28 cellular contexts compared by ENCODE assay signal in genomic region chr3:59056706-59057105, GRCh38. TPM values are rescaled to one million over a fixed set of nuclear protein-coding genes. Genes with fewer than 3 reads are reported as not detected.
DNase-seq lines count a peak whose midpoint lies in the region; TF ChIP-seq lines count a peak whose summit lies in the region.
"Had no signal": no experiment of that assay in that cellular context is flagged by ENCODE, and none has a peak within 500 bp of the region (broad histone marks: within the 10 kb centered on the region; RNA-seq: fewer than 3 reads in every experiment).

No MANE protein-coding gene starts in this region.

- in situ Hi-C loops in brain microvascular endothelial cell (cut with HindIII; ENCODE audit: low pct_ligation_motif_present, low sequenced_read_pairs) = no loop called here

- intact Hi-C loops in activated T-helper 2 cell treated with anti-CD3 and anti-CD28 coated beads, Interferon-gamma antibody, Interleukin-2, Interleukin-4, amounts not matched to agents 10 μg/mL and 5 μg/mL and 100 μg/mL, durations not matched to agents 14 hours and 24 hours and 36 hours (cut with micrococcal nuclease) = loop anchor here (10.0 kb wide), 1 partner anchor 182 kb away; no protein-coding TSS in a partner anchor
- intact Hi-C loops in ascending aorta (cut with DNase I) = no loop called here

- H3K4me1 ChIP-seq in ascending aorta = no peaks in the 10 kb centered on the region
- H3K4me1 ChIP-seq: BE2C, Caco-2, esophagus squamous epithelium, parathyroid adenoma, stomach, transverse colon had no signal

- H3K36me3 Mint-ChIP-seq in activated T-helper 2 cell treated with anti-CD3 and anti-CD28 coated beads, Interferon-gamma antibody, Interleukin-2, Interleukin-4, amounts not matched to agents 10 μg/mL and 5 μg/mL and 100 μg/mL, durations not matched to agents 14 hours and 24 hours and 36 hours (ENCODE audit: low read depth) = no peaks in the 10 kb centered on the region

- DNase-seq in EH (ENCODE audit: low read depth) (peak; percentile 44), HS-5 (ENCODE audit: low read depth) (peak; percentile 25), brain microvascular endothelial cell (peak; percentile 59), iris pigment epithelial cell (ENCODE audit: low read depth) (peak; percentile 39), NCI-H128 (lab: John Stamatoyannopoulos, UW; ENCODE audit: unreplicated experiment) (no peak), AG20443 (ENCODE audit: low spot score) (no peak), ascending aorta (ENCODE audit: low spot score in 2 of 2) (no peak)
- no peak for DNase-seq in activated T-helper 2 cell treated with anti-CD3 and anti-CD28 coated beads, Interferon-gamma antibody, Interleukin-2, Interleukin-4, amounts not matched to agents 10 μg/mL and 5 μg/mL and 100 μg/mL, durations not matched to agents 14 hours and 24 hours and 36 hours (ENCODE audit: low spot score)
- DNase-seq: activated CD8-positive, alpha-beta T cell treated with anti-CD3 and anti-CD28 coated beads, Interleukin-2, amount 10 ng/mL, durations not matched to agents 7 days and 5 days; activated naive CD4-positive, alpha-beta T cell treated with Interleukin-2 at 50 U/mL for 16 hours; anterior cingulate cortex; BE2C; Caco-2; DMS79 treated with DMSO at 0.1 percent for 48 hours; effector memory CD8-positive, alpha-beta T cell; esophagus squamous epithelium; head of caudate nucleus; NCI-H1105 treated with DMSO at 0.1 percent for 48 hours; NCI-H2081 treated with DMSO at 0.1 percent for 48 hours; NCI-H510A; right cardiac atrium; RPMI8226; stomach; transverse colon had no signal

- H3K9me3 Mint-ChIP-seq in activated T-helper 2 cell treated with anti-CD3 and anti-CD28 coated beads, Interferon-gamma antibody, Interleukin-2, Interleukin-4, amounts not matched to agents 10 μg/mL and 5 μg/mL and 100 μg/mL, durations not matched to agents 14 hours and 24 hours and 36 hours = no peaks in the 10 kb centered on the region
- H3K9me3 Mint-ChIP-seq: effector memory CD8-positive, alpha-beta T cell; GM23338 had no signal

- no peaks in the 10 kb centered on the region for H3K27me3 ChIP-seq in brain microvascular endothelial cell (replicated peaks)
- H3K27me3 ChIP-seq in ascending aorta = no peaks in the 10 kb centered on the region
- H3K27me3 ChIP-seq: BE2C, esophagus squamous epithelium, stomach, transverse colon had no signal

- H3K4me1 Mint-ChIP-seq in activated T-helper 2 cell treated with anti-CD3 and anti-CD28 coated beads, Interferon-gamma antibody, Interleukin-2, Interleukin-4, amounts not matched to agents 10 μg/mL and 5 μg/mL and 100 μg/mL, durations not matched to agents 14 hours and 24 hours and 36 hours (ENCODE audit: low read depth) = peaks cover 4% of the 10 kb centered on the region
- H3K4me1 Mint-ChIP-seq: GM23338, nephron had no signal

- no peak overlapping the region for H3K4me3 Mint-ChIP-seq in activated T-helper 2 cell treated with anti-CD3 and anti-CD28 coated beads, Interferon-gamma antibody, Interleukin-2, Interleukin-4, amounts not matched to agents 10 μg/mL and 5 μg/mL and 100 μg/mL, durations not matched to agents 14 hours and 24 hours and 36 hours (ENCODE audit: low read depth)
- H3K4me3 Mint-ChIP-seq: activated CD8-positive, alpha-beta T cell treated with anti-CD3 and anti-CD28 coated beads, Interleukin-2, amount 10 ng/mL, durations not matched to agents 7 days and 5 days; effector memory CD8-positive, alpha-beta T cell; GM23338; nephron had no signal

- H3K27ac Mint-ChIP-seq in activated T-helper 2 cell treated with anti-CD3 and anti-CD28 coated beads, Interferon-gamma antibody, Interleukin-2, Interleukin-4, amounts not matched to agents 10 μg/mL and 5 μg/mL and 100 μg/mL, durations not matched to agents 14 hours and 24 hours and 36 hours = no peak overlapping the region
- H3K27ac Mint-ChIP-seq: activated CD8-positive, alpha-beta T cell treated with anti-CD3 and anti-CD28 coated beads, Interleukin-2, amount 10 ng/mL, durations not matched to agents 7 days and 5 days; effector memory CD8-positive, alpha-beta T cell; GM23338; nephron had no signal

- peaks cover 41% of the 10 kb centered on the region for H3K27me3 Mint-ChIP-seq in activated T-helper 2 cell treated with anti-CD3 and anti-CD28 coated beads, Interferon-gamma antibody, Interleukin-2, Interleukin-4, amounts not matched to agents 10 μg/mL and 5 μg/mL and 100 μg/mL, durations not matched to agents 14 hours and 24 hours and 36 hours (ENCODE audit: low read depth)

- H3K4me3 ChIP-seq in brain microvascular endothelial cell (ENCODE audit: low read depth, low read length) (no peak overlapping the region), ascending aorta (no peak overlapping the region)
- H3K4me3 ChIP-seq: esophagus squamous epithelium, GM23338, stomach, transverse colon had no signal

- H3K27ac ChIP-seq in brain microvascular endothelial cell (peak overlapping the region; percentile 16), ascending aorta (no peak overlapping the region)
- H3K27ac ChIP-seq: esophagus squamous epithelium, parathyroid adenoma, stomach, transverse colon had no signal

- H3K9me3 ChIP-seq in ascending aorta = no peaks in the 10 kb centered on the region
- H3K9me3 ChIP-seq: BE2C, Caco-2, esophagus squamous epithelium, stomach, transverse colon had no signal

- no peak for TF ChIP-seq CTCF in brain microvascular endothelial cell (IDR thresholded peaks at IDR 0.05; ENCODE audit: low read depth, low read length, missing control alignments)
- no peak for TF ChIP-seq CTCF in ascending aorta (IDR thresholded peaks at IDR 0.05)

- H3K36me3 ChIP-seq in brain microvascular endothelial cell (replicated peaks) (no peaks in the 10 kb centered on the region), ascending aorta (no peaks in the 10 kb centered on the region)
- H3K36me3 ChIP-seq: BE2C, esophagus squamous epithelium, stomach, transverse colon had no signal

RNA-seq across cellular contexts. Expression of gene CFAP20DC, which starts 6.9 kb away (rescaled TPM):
- total RNA-seq in activated T-helper 2 cell treated with anti-CD3 and anti-CD28 coated beads, Interferon-gamma antibody, Interleukin-2, Interleukin-4, amounts not matched to agents 10 μg/mL and 5 μg/mL and 100 μg/mL, durations not matched to agents 14 hours and 24 hours and 36 hours = 1.5 and 1.6 TPM in 2 replicates
- total RNA-seq in ascending aorta = not detected
- total RNA-seq: HepG2 had no signal

Comparison
In these comparisons a context has a peak if more than half of its experiments do, and no peak if none do; other contexts are left out.
1. DNase-seq: peak in EH (single experiment), HS-5 (single experiment), brain microvascular endothelial cell (single experiment) and iris pigment epithelial cell (single experiment); none in NCI-H128 (single experiment), AG20443 (single experiment), activated T-helper 2 cell treated with anti-CD3 and anti-CD28 coated beads, Interferon-gamma antibody, Interleukin-2, Interleukin-4, amounts not matched to agents 10 μg/mL and 5 μg/mL and 100 μg/mL, durations not matched to agents 14 hours and 24 hours and 36 hours (single experiment) and ascending aorta (0 of 2).